21 cellular contexts compared by ENCODE assay signal in genomic region chr10:118034755-118035154, GRCh38. TPM values are rescaled to one million over a fixed set of nuclear protein-coding genes. Genes with fewer than 3 reads are reported as not detected.
DNase-seq lines count a peak whose midpoint lies in the region; ATAC-seq and TF ChIP-seq lines count a peak whose summit lies in the region.
"Had no signal": no experiment of that assay in that cellular context is flagged by ENCODE, and none has a peak within 500 bp of the region (broad histone marks: within the 10 kb centered on the region; RNA-seq: fewer than 3 reads in every experiment).

No MANE protein-coding gene starts in this region.

- no peaks in the 10 kb centered on the region for H3K9me3 Mint-ChIP-seq in activated T-cell treated with anti-CD3 and anti-CD28 coated beads, Interleukin-2, amount 50 U/mL, for 72 hours
- H3K9me3 Mint-ChIP-seq in endothelial cell (ENCODE audit: unreplicated experiment), result no peaks in the 10 kb centered on the region
- H3K9me3 Mint-ChIP-seq: activated naive CD4-positive, alpha-beta T cell treated with anti-CD3 and anti-CD28 coated beads, Interleukin-2, amount 50 U/mL, for 72 hours; activated T-helper 1 cell treated with anti-CD3 and anti-CD28 coated beads, Interleukin-12 subunit alpha, Interleukin-12 subunit beta, Interleukin-2, Interleukin-4 antibody, amounts not matched to agents 30 ng/mL and 10 ng/mL and 1 ng/mL, durations not matched to agents 14 hours and 24 hours and 36 hours; CD8-positive, alpha-beta memory T cell had no signal

- H3K4me1 ChIP-seq in smooth muscle cell (ENCODE audit: low read depth), result peaks cover 17% of the 10 kb centered on the region

- H3F3A ChIP-seq in smooth muscle cell (ENCODE audit: low read depth), result peaks cover 9% of the 10 kb centered on the region

- no peak overlapping the region for H3K9ac ChIP-seq in smooth muscle cell (ENCODE audit: low read depth)

- H3K36me3 ChIP-seq in MG63 (peaks cover 27% of the 10 kb centered on the region), smooth muscle cell (ENCODE audit: low read depth) (no peaks in the 10 kb centered on the region)

- no peak for ATAC-seq in activated T-cell treated with anti-CD3 and anti-CD28 coated beads, Interleukin-2, amount 50 U/mL, for 72 hours (replicated peaks in 1 of 2)
- ATAC-seq: activated CD4-positive, alpha-beta T cell treated with anti-CD3 and anti-CD28 coated beads for 36 hours; activated naive CD4-positive, alpha-beta T cell treated with anti-CD3 and anti-CD28 coated beads, Interleukin-2, amount 50 U/mL, for 72 hours; body of pancreas; mucosa of descending colon had no signal

- peak overlapping the region; percentile 44 for H3K27ac ChIP-seq in smooth muscle cell (ENCODE audit: low read depth)

- DNase-seq in GF-D8 (lab: John Stamatoyannopoulos, UW) (peak; percentile 37), MG63 (peak; percentile 52), fibroblast of pulmonary artery (ENCODE audit: low read depth) (peak; percentile 41), smooth muscle cell (lab: John Stamatoyannopoulos, UW; ENCODE audit: unreplicated experiment) (no peak), GM10266 (ENCODE audit: extremely low spot score) (no peak), endothelial cell (ENCODE audit: low spot score) (no peak)
- no peak for DNase-seq in activated T-cell treated with anti-CD3 and anti-CD28 coated beads, Interleukin-2, amount 50 U/mL, for 72 hours
- DNase-seq: activated CD4-positive, alpha-beta T cell treated with anti-CD3 and anti-CD28 coated beads for 36 hours; CD8-positive, alpha-beta memory T cell; DMS79; H7; heart left ventricle; KG1; mucosa of descending colon; NCI-H1105; NCI-H2081; NCI-H510A; T1000 had no signal

- no peaks in the 10 kb centered on the region for H3K79me2 ChIP-seq in smooth muscle cell (ENCODE audit: low read depth)

- no peak overlapping the region for H3K4me3 Mint-ChIP-seq in activated T-cell treated with anti-CD3 and anti-CD28 coated beads, Interleukin-2, amount 50 U/mL, for 72 hours
- no peak overlapping the region for H3K4me3 Mint-ChIP-seq in endothelial cell (ENCODE audit: unreplicated experiment)
- H3K4me3 Mint-ChIP-seq: activated CD4-positive, alpha-beta T cell treated with anti-CD3 and anti-CD28 coated beads for 36 hours; activated T-helper 1 cell treated with anti-CD3 and anti-CD28 coated beads, Interleukin-12 subunit alpha, Interleukin-12 subunit beta, Interleukin-2, Interleukin-4 antibody, amounts not matched to agents 30 ng/mL and 10 ng/mL and 1 ng/mL, durations not matched to agents 14 hours and 24 hours and 36 hours; CD8-positive, alpha-beta memory T cell had no signal

- no peaks in the 10 kb centered on the region for H3K27me3 Mint-ChIP-seq in activated T-cell treated with anti-CD3 and anti-CD28 coated beads, Interleukin-2, amount 50 U/mL, for 72 hours (ENCODE audit: low read depth)
- H3K27me3 Mint-ChIP-seq in endothelial cell (ENCODE audit: unreplicated experiment), result no peaks in the 10 kb centered on the region
- H3K27me3 Mint-ChIP-seq: activated CD4-positive, alpha-beta T cell treated with anti-CD3 and anti-CD28 coated beads for 36 hours; CD8-positive, alpha-beta memory T cell had no signal

- TF ChIP-seq CTCF in fibroblast of pulmonary artery (IDR thresholded peaks at IDR 0.05; ENCODE audit: low read length, missing control alignments) (no peak), smooth muscle cell (IDR thresholded peaks at IDR 0.05; ENCODE audit: borderline replicate concordance, insufficient read depth, poor library complexity, severe bottlenecking) (no peak), GM10266 (IDR thresholded peaks at IDR 0.05; ENCODE audit: control insufficient read depth, insufficient read depth, low read depth, missing control alignments) (no peak), endothelial cell (IDR thresholded peaks at IDR 0.05; ENCODE audit: unreplicated experiment) (no peak)

- H3K27ac Mint-ChIP-seq in activated T-cell treated with anti-CD3 and anti-CD28 coated beads, Interleukin-2, amount 50 U/mL, for 72 hours, result no peak overlapping the region
- no peak overlapping the region for H3K27ac Mint-ChIP-seq in endothelial cell (ENCODE audit: unreplicated experiment)
- H3K27ac Mint-ChIP-seq: activated CD4-positive, alpha-beta T cell treated with anti-CD3 and anti-CD28 coated beads for 36 hours; activated naive CD4-positive, alpha-beta T cell treated with anti-CD3 and anti-CD28 coated beads, Interleukin-2, amount 50 U/mL, for 72 hours; activated T-helper 1 cell treated with anti-CD3 and anti-CD28 coated beads, Interleukin-12 subunit alpha, Interleukin-12 subunit beta, Interleukin-2, Interleukin-4 antibody, amounts not matched to agents 30 ng/mL and 10 ng/mL and 1 ng/mL, durations not matched to agents 14 hours and 24 hours and 36 hours had no signal

- 38% methylated on average over 4 of the region's 4 CpGs for WGBS in smooth muscle cell (ENCODE audit: low lambda C conversion rate)

- no peaks in the 10 kb centered on the region for H3K9me3 ChIP-seq in MG63
- H3K9me3 ChIP-seq in smooth muscle cell (replicated peaks; ENCODE audit: low read depth), result no peaks in the 10 kb centered on the region
- H3K9me3 ChIP-seq: body of pancreas, heart left ventricle, mucosa of descending colon had no signal

- H3K36me3 Mint-ChIP-seq in activated T-cell treated with anti-CD3 and anti-CD28 coated beads, Interleukin-2, amount 50 U/mL, for 72 hours (ENCODE audit: insufficient read depth in 2 of 2), result peaks cover 2 to 8% of the 10 kb centered on the region in 2 donors
- H3K36me3 Mint-ChIP-seq in endothelial cell (ENCODE audit: low read depth, unreplicated experiment), result no peaks in the 10 kb centered on the region

- H4K20me1 ChIP-seq in smooth muscle cell (ENCODE audit: low read depth), result peaks cover 7% of the 10 kb centered on the region

- H3K27me3 ChIP-seq in MG63 (no peaks in the 10 kb centered on the region), smooth muscle cell (ENCODE audit: low read depth) (no peaks in the 10 kb centered on the region)
- H3K27me3 ChIP-seq: body of pancreas, heart left ventricle had no signal

- H3K4me1 Mint-ChIP-seq in activated T-cell treated with anti-CD3 and anti-CD28 coated beads, Interleukin-2, amount 50 U/mL, for 72 hours (ENCODE audit: low read depth), result peaks cover 36% of the 10 kb centered on the region
- H3K4me1 Mint-ChIP-seq in endothelial cell (ENCODE audit: unreplicated experiment), result peaks cover 14% of the 10 kb centered on the region

- H2AFZ ChIP-seq in smooth muscle cell (ENCODE audit: low read depth), result no peak overlapping the region

- H3K4me3 ChIP-seq in MG63 (no peak overlapping the region), fibroblast of pulmonary artery (replicated peaks; ENCODE audit: low read depth, low read length) (no peak overlapping the region), smooth muscle cell (no peak overlapping the region)
- H3K4me3 ChIP-seq: body of pancreas, heart left ventricle, mucosa of descending colon had no signal

- peak overlapping the region; percentile 73 for H3K4me2 ChIP-seq in smooth muscle cell

RNA-seq across cellular contexts. Expression of gene RAB11FIP2, which starts 12.0 kb away (rescaled TPM):
- total RNA-seq in MG63 (2014; rRNA removed; shearing (Covaris generic); ENCODE audit: low replicate concordance), result 10.4 and 11.2 TPM in 2 replicates
- 24.5 and 41.2 TPM in 2 replicates for total RNA-seq in smooth muscle cell
- 9.0 and 9.1 TPM in 2 replicates for polyA plus RNA-seq in smooth muscle cell
- total RNA-seq in activated T-cell treated with anti-CD3 and anti-CD28 coated beads, Interleukin-2, amount 50 U/mL, for 72 hours, result 10 to 100 TPM; 19.6 to 22.1 TPM
- total RNA-seq in endothelial cell (ENCODE audit: unreplicated experiment), result 10.9 TPM

Comparison
In these comparisons a context has a peak if more than half of its experiments do, and no peak if none do; other contexts are left out.
1. DNase-seq: peak in GF-D8 (single experiment), MG63 (single experiment) and fibroblast of pulmonary artery (single experiment); none in smooth muscle cell (single experiment), activated T-cell treated with anti-CD3 and anti-CD28 coated beads, Interleukin-2, amount 50 U/mL, for 72 hours (0 of 2), GM10266 (single experiment) and endothelial cell (single experiment).